ENCODE assay signal across 9 cellular contexts in genomic region chr4:4727536-4727935, GRCh38.
"Had no signal": no experiment of that assay in that cellular context is flagged by ENCODE, and none has a peak within 500 bp of the region (broad histone marks: within the 10 kb centered on the region; RNA-seq: fewer than 3 reads in every experiment).

No MANE protein-coding gene starts in this region.

- FAIRE-seq: H1, HTR-8/SVneo, K562 had no signal

- DNase-seq: H7, HFFc6, IMR-90, KG1 had no signal

- H3K27ac Mint-ChIP-seq: GM23338, HFFc6 had no signal

- ATAC-seq: GM23338, HCT116, K562 had no signal

- H3K4me3 Mint-ChIP-seq: GM23338, HFFc6 had no signal
